9 cellular contexts compared by ENCODE assay signal in genomic region chr19:2044709-2045500, GRCh38. TPM values are rescaled to one million over a fixed set of nuclear protein-coding genes. Genes with fewer than 3 reads are reported as not detected.
DNase-seq lines count a peak whose midpoint lies in the region; ATAC-seq and TF ChIP-seq lines count a peak whose summit lies in the region.
"Had no signal": no experiment of that assay in that cellular context is flagged by ENCODE, and none has a peak within 500 bp of the region (broad histone marks: within the 10 kb centered on the region; RNA-seq: fewer than 3 reads in every experiment).

No MANE protein-coding gene starts in this region.

- no peak for DNase-seq in activated naive CD4-positive, alpha-beta T cell treated with anti-CD3 and anti-CD28 coated beads, Interleukin-2, amount 50 U/mL, for 72 hours (ENCODE audit: low spot score in 2 of 2)
- no peak for DNase-seq in activated naive CD4-positive, alpha-beta T cell treated with Interleukin-2 at 50 U/mL for 16 hours
- DNase-seq in activated CD8-positive, alpha-beta T cell treated with anti-CD3 and anti-CD28 coated beads, Interleukin-2, amount 10 ng/mL, durations not matched to agents 7 days and 5 days: peak; percentile 22
- DNase-seq in right lobe of liver (peak in 1 of 3 donors; percentile 35), tibial nerve (ENCODE audit: low spot score in 2 of 2) (no peak), progenitor cell of endocrine pancreas (ENCODE audit: low spot score, unreplicated experiment) (no peak), NCI-H1694 (lab: John Stamatoyannopoulos, UW) (no peak)
- DNase-seq: NCI-H524 had no signal

- no peaks in the 10 kb centered on the region for H3K9me3 Mint-ChIP-seq in activated naive CD4-positive, alpha-beta T cell treated with anti-CD3 and anti-CD28 coated beads, Interleukin-2, amount 50 U/mL, for 72 hours
- H3K9me3 Mint-ChIP-seq in activated CD8-positive, alpha-beta T cell treated with anti-CD3 and anti-CD28 coated beads, Interleukin-2, amount 10 ng/mL, durations not matched to agents 7 days and 5 days (ENCODE audit: insufficient read depth): no peaks in the 10 kb centered on the region
- no peaks in the 10 kb centered on the region for H3K9me3 Mint-ChIP-seq in progenitor cell of endocrine pancreas (ENCODE audit: low read depth)

- H3K9me3 ChIP-seq in right lobe of liver: no peaks in the 10 kb centered on the region
- H3K9me3 ChIP-seq in tibial nerve: no peaks in the 10 kb centered on the region

- ATAC-seq in activated naive CD4-positive, alpha-beta T cell treated with anti-CD3 and anti-CD28 coated beads, Interleukin-2, amount 50 U/mL, for 72 hours: no peak
- ATAC-seq in activated CD8-positive, alpha-beta T cell treated with anti-CD3 and anti-CD28 coated beads, Interleukin-2, amount 10 ng/mL, durations not matched to agents 7 days and 5 days: no peak
- no peak for ATAC-seq in right lobe of liver
- no peak for ATAC-seq in GM21367 (IDR thresholded peaks at IDR 0.05; ENCODE audit: unreplicated experiment)

- intact Hi-C loops in right lobe of liver (cut with DNase I): no loop called here

- WGBS in right lobe of liver (ENCODE audit: insufficient coverage, low coverage, low lambda C conversion rate, missing lambda C conversion rate): 67% methylated on average over 3 of the region's 18 CpGs
- WGBS in tibial nerve, 2 donors: 79 to 84% methylated on average over 18 of the region's 18 CpGs

- H3K4me1 ChIP-seq in right lobe of liver (peaks cover 1 to 93% (median 47%) of the 10 kb centered on the region in 4 donors), tibial nerve (peaks cover 0 to 97% (median 91%) of the 10 kb centered on the region in 4 donors)

- H3K36me3 ChIP-seq in right lobe of liver (peaks cover 0 to 60% (median 14%) of the 10 kb centered on the region in 4 donors), tibial nerve (peaks cover 0 to 71% (median 33%) of the 10 kb centered on the region in 3 donors)

- H3K27me3 ChIP-seq in right lobe of liver: no peaks in the 10 kb centered on the region
- no peaks in the 10 kb centered on the region for H3K27me3 ChIP-seq in tibial nerve

- CTCF ChIA-PET in activated CD8-positive, alpha-beta T cell treated with anti-CD3 and anti-CD28 coated beads, Interleukin-2, amount 10 ng/mL, durations not matched to agents 7 days and 5 days (lab: Charles Lee): no interaction called here

- TF ChIP-seq CTCF in right lobe of liver (IDR thresholded peaks at IDR 0.05): no peak
- TF ChIP-seq CTCF in tibial nerve (IDR thresholded peaks at IDR 0.05): no peak
- TF ChIP-seq CTCF in progenitor cell of endocrine pancreas (IDR thresholded peaks at IDR 0.05; ENCODE audit: unreplicated experiment): no peak

- no peak for TF ChIP-seq POLR2A in right lobe of liver (IDR thresholded peaks at IDR 0.05)
- no peak for TF ChIP-seq POLR2A in tibial nerve (IDR thresholded peaks at IDR 0.05)

- no peaks in the 10 kb centered on the region for H3K27me3 Mint-ChIP-seq in activated CD8-positive, alpha-beta T cell treated with anti-CD3 and anti-CD28 coated beads, Interleukin-2, amount 10 ng/mL, durations not matched to agents 7 days and 5 days (ENCODE audit: low read depth)
- H3K27me3 Mint-ChIP-seq in progenitor cell of endocrine pancreas: no peaks in the 10 kb centered on the region

- TF ChIP-seq EP300 in tibial nerve (IDR thresholded peaks at IDR 0.05): no peak

- H3K4me3 ChIP-seq in right lobe of liver (no peak overlapping the region), tibial nerve (peak overlapping the region in 1 of 4 donors; percentile 8)

- H3K4me1 Mint-ChIP-seq in activated CD8-positive, alpha-beta T cell treated with anti-CD3 and anti-CD28 coated beads, Interleukin-2, amount 10 ng/mL, durations not matched to agents 7 days and 5 days (ENCODE audit: low read depth): peaks cover 52% of the 10 kb centered on the region
- peaks cover 7% of the 10 kb centered on the region for H3K4me1 Mint-ChIP-seq in progenitor cell of endocrine pancreas (ENCODE audit: low read depth)

- peak overlapping the region; percentile 50 to 86 for H3K27ac Mint-ChIP-seq in activated naive CD4-positive, alpha-beta T cell treated with anti-CD3 and anti-CD28 coated beads, Interleukin-2, amount 50 U/mL, for 72 hours
- peak overlapping the region; percentile 61 for H3K27ac Mint-ChIP-seq in activated CD8-positive, alpha-beta T cell treated with anti-CD3 and anti-CD28 coated beads, Interleukin-2, amount 10 ng/mL, durations not matched to agents 7 days and 5 days
- H3K27ac Mint-ChIP-seq in progenitor cell of endocrine pancreas: no peak overlapping the region

- H3K36me3 Mint-ChIP-seq in activated naive CD4-positive, alpha-beta T cell treated with anti-CD3 and anti-CD28 coated beads, Interleukin-2, amount 50 U/mL, for 72 hours: peaks cover 4 to 10% of the 10 kb centered on the region in 2 donors
- H3K36me3 Mint-ChIP-seq in activated CD8-positive, alpha-beta T cell treated with anti-CD3 and anti-CD28 coated beads, Interleukin-2, amount 10 ng/mL, durations not matched to agents 7 days and 5 days (ENCODE audit: low read depth): peaks cover 37% of the 10 kb centered on the region
- peaks cover 7% of the 10 kb centered on the region for H3K36me3 Mint-ChIP-seq in progenitor cell of endocrine pancreas (ENCODE audit: insufficient read depth)

- H3K27ac ChIP-seq in right lobe of liver (peak overlapping the region in 2 of 3 donors; percentile 10 to 93), tibial nerve (peak overlapping the region; percentile 99)

- POLR2A ChIA-PET in activated CD8-positive, alpha-beta T cell treated with anti-CD3 and anti-CD28 coated beads, Interleukin-2, amount 10 ng/mL, durations not matched to agents 7 days and 5 days (lab: Charles Lee): interaction anchor here (3.3 kb wide), 1 partner anchor 7 kb away, joined by 31 read pairs; the partner anchor contains the start of gene MKNK2

- H3K4me3 Mint-ChIP-seq in activated CD8-positive, alpha-beta T cell treated with anti-CD3 and anti-CD28 coated beads, Interleukin-2, amount 10 ng/mL, durations not matched to agents 7 days and 5 days: no peak overlapping the region
- H3K4me3 Mint-ChIP-seq in progenitor cell of endocrine pancreas (ENCODE audit: low read depth): no peak overlapping the region

RNA-seq across cellular contexts. Expression of gene MKNK2, which starts 6.1 kb away (rescaled TPM):
- 100 to 1,000 TPM; 211 to 261 TPM for total RNA-seq in activated naive CD4-positive, alpha-beta T cell treated with anti-CD3 and anti-CD28 coated beads, Interleukin-2, amount 50 U/mL, for 72 hours
- 100 to 1,000 TPM; 332 to 348 TPM for total RNA-seq in activated CD8-positive, alpha-beta T cell treated with anti-CD3 and anti-CD28 coated beads, Interleukin-2, amount 10 ng/mL, durations not matched to agents 7 days and 5 days
- total RNA-seq in right lobe of liver: 100 to 1,000 TPM in 4 of 6 experiments, 10 to 100 TPM in 2; 80.5 to 218 (median 117) TPM
- total RNA-seq in tibial nerve: 100 to 1,000 TPM; 126 to 265 (median 152) TPM
- total RNA-seq in progenitor cell of endocrine pancreas: 145 and 163 TPM in 2 replicates

RNA-seq across cellular contexts. Expression of gene BTBD2, which starts 29.4 kb away (rescaled TPM):
- 10 to 100 TPM; 24.6 to 60.8 TPM for total RNA-seq in activated naive CD4-positive, alpha-beta T cell treated with anti-CD3 and anti-CD28 coated beads, Interleukin-2, amount 50 U/mL, for 72 hours
- total RNA-seq in activated CD8-positive, alpha-beta T cell treated with anti-CD3 and anti-CD28 coated beads, Interleukin-2, amount 10 ng/mL, durations not matched to agents 7 days and 5 days: 10 to 100 TPM; 48.2 to 53.4 TPM
- 10 to 100 TPM; 22.2 to 42.6 (median 29.2) TPM for total RNA-seq in right lobe of liver
- total RNA-seq in tibial nerve: 10 to 100 TPM; 54.0 to 94.5 (median 73.5) TPM
- total RNA-seq in progenitor cell of endocrine pancreas: 115 and 125 TPM in 2 replicates

RNA-seq across cellular contexts. Expression of gene MOB3A, which starts 51.2 kb away (rescaled TPM):
- total RNA-seq in activated naive CD4-positive, alpha-beta T cell treated with anti-CD3 and anti-CD28 coated beads, Interleukin-2, amount 50 U/mL, for 72 hours: 100 to 1,000 TPM in 1 of 2 donors, 10 to 100 TPM in 1; 91.8 to 183 TPM
- 100 to 1,000 TPM; 235 to 240 TPM for total RNA-seq in activated CD8-positive, alpha-beta T cell treated with anti-CD3 and anti-CD28 coated beads, Interleukin-2, amount 10 ng/mL, durations not matched to agents 7 days and 5 days
- total RNA-seq in right lobe of liver (10 to 100 TPM in 4 of 6 experiments, 1 to 10 TPM in 2; 8.3 to 13.8 (median 10.8) TPM), tibial nerve (10 to 100 TPM; 31.7 to 70.8 (median 35.2) TPM), progenitor cell of endocrine pancreas (33.2 and 38.5 TPM in 2 replicates)

RNA-seq across cellular contexts. Expression of gene IZUMO4, which starts 51.8 kb away (rescaled TPM):
- 100 to 1,000 TPM in 1 of 2 donors, 10 to 100 TPM in 1; 29.7 to 105 TPM for total RNA-seq in activated naive CD4-positive, alpha-beta T cell treated with anti-CD3 and anti-CD28 coated beads, Interleukin-2, amount 50 U/mL, for 72 hours
- 1 to 10 TPM; 8.7 to 9.5 TPM for total RNA-seq in activated CD8-positive, alpha-beta T cell treated with anti-CD3 and anti-CD28 coated beads, Interleukin-2, amount 10 ng/mL, durations not matched to agents 7 days and 5 days
- total RNA-seq in right lobe of liver (1 to 10 TPM in 5 of 6 experiments, not detected in 1; 1.2 to 6.9 (median 4.2) TPM), tibial nerve (10 to 100 TPM; 28.6 to 46.3 (median 33.2) TPM), progenitor cell of endocrine pancreas (15.9 and 16.5 TPM in 2 replicates)
